In genomic region chr3:38992117-38992779, GRCh38 we compare ENCODE assay signal across 1 cellular context.
TF ChIP-seq lines count a peak whose summit lies in the region.

No MANE protein-coding gene starts in this region.

TF ChIP-seq in IMR-90, 13 proteins besides CTCF, POLR2A, EP300 and RAD21:
- TF ChIP-seq CEBPB (IDR thresholded peaks at IDR 0.05; ENCODE audit: low read depth, low read length) (peak; percentile 45), BHLHE40 (IDR thresholded peaks at IDR 0.05; ENCODE audit: low read depth, low read length) (peak; percentile 43; the same call in 1 of the 2 replicates), FOS (IDR thresholded peaks at IDR 0.05; ENCODE audit: low read depth, low read length) (peak; percentile 93), MAZ (IDR thresholded peaks at IDR 0.05; ENCODE audit: borderline replicate concordance, low read depth, low read length) (no peak)
